In genomic region chr13:114128624-114129522, GRCh38 we compare ENCODE assay signal across 8 cellular contexts. TPM values are rescaled to one million over a fixed set of nuclear protein-coding genes. Genes with fewer than 3 reads are reported as not detected.
DNase-seq lines count a peak whose midpoint lies in the region; ATAC-seq and TF ChIP-seq lines count a peak whose summit lies in the region.

No MANE protein-coding gene starts in this region.

- H3K4me1 Mint-ChIP-seq in WTC11: peaks cover 50% of the 10 kb centered on the region
- peaks cover 71% of the 10 kb centered on the region for H3K4me1 Mint-ChIP-seq in central memory CD8-positive, alpha-beta T cell

- no peak for TF ChIP-seq CTCF in WTC11 (IDR thresholded peaks at IDR 0.05)

- no peaks in the 10 kb centered on the region for H3K9me3 Mint-ChIP-seq in WTC11
- H3K9me3 Mint-ChIP-seq in central memory CD8-positive, alpha-beta T cell: no peaks in the 10 kb centered on the region

- CTCF ChIA-PET in WTC11 (lab: Charles Lee): interaction anchor here (1.8 kb wide), 1 partner anchor 17 kb away, joined by 7 read pairs; no protein-coding TSS in a partner anchor

- POLR2A ChIA-PET in WTC11 (lab: Charles Lee): no interaction called here

- no peaks in the 10 kb centered on the region for H3K36me3 Mint-ChIP-seq in WTC11
- peaks cover 58% of the 10 kb centered on the region for H3K36me3 Mint-ChIP-seq in central memory CD8-positive, alpha-beta T cell (ENCODE audit: insufficient read depth)

- H3K27me3 Mint-ChIP-seq in WTC11 (ENCODE audit: low read depth): peaks cover 10% of the 10 kb centered on the region
- H3K27me3 Mint-ChIP-seq in central memory CD8-positive, alpha-beta T cell: no peaks in the 10 kb centered on the region

- H3K27ac Mint-ChIP-seq in WTC11: peak overlapping the region; percentile 42; the same call in 1 of the 2 replicates
- H3K27ac Mint-ChIP-seq in central memory CD8-positive, alpha-beta T cell (ENCODE audit: low read depth): peak overlapping the region; percentile 99

- peak; percentile 60 for ATAC-seq in GM19463 (IDR thresholded peaks at IDR 0.05; ENCODE audit: unreplicated experiment)
- ATAC-seq in HG03575 (IDR thresholded peaks at IDR 0.05; ENCODE audit: extremely low read depth, insufficient number of reproducible peaks, low FRiP score, unreplicated experiment): peak; percentile 49
- no peak for ATAC-seq in WTC11
- ATAC-seq in central memory CD8-positive, alpha-beta T cell (replicated peaks; ENCODE audit: extremely low read depth, poor library complexity, severe bottlenecking): peak; percentile 51

- DNase-seq in Ammon's horn (ENCODE audit: low spot score) (peak; percentile 77), WTC11 (ENCODE audit: low spot score) (no peak), medulla oblongata (ENCODE audit: extremely low spot score) (peak; percentile 79), DMS 273 treated with DMSO at 0.1 percent for 48 hours (lab: John Stamatoyannopoulos, UW) (no peak)
- DNase-seq in central memory CD8-positive, alpha-beta T cell (ENCODE audit: low spot score in 2 of 2): peak; percentile 51 to 68
- DNase-seq in stimulated activated CD8-positive, alpha-beta memory T cell treated with anti-CD3 and anti-CD28 coated beads, Interleukin-15, amount 100 ng/mL, for 4 hours (ENCODE audit: low read depth in 2 of 2): peak; percentile 88 to 89

- no peak overlapping the region for H3K4me3 Mint-ChIP-seq in WTC11
- H3K4me3 Mint-ChIP-seq in central memory CD8-positive, alpha-beta T cell: peak overlapping the region; percentile 100

TF ChIP-seq in WTC11, 78 proteins besides CTCF, POLR2A, EP300 and RAD21:
- TF ChIP-seq ZNF423 (CRISPR knock-in tag; IDR thresholded peaks at IDR 0.05): peak; percentile 42; the same call in 1 of the 2 replicates
- no peak for TF ChIP-seq ERG (CRISPR knock-in tag; IDR thresholded peaks at IDR 0.05)

RNA-seq across cellular contexts. Expression of gene RASA3, which starts 3.5 kb away (rescaled TPM):
- total RNA-seq in WTC11 (2021): 16.5 to 22.3 TPM (median 16.9 TPM) in 3 replicates

RNA-seq across cellular contexts. Expression of gene CFAP97D2, which starts 50.2 kb away (rescaled TPM):
- total RNA-seq in WTC11 (2021): not detected in 3 replicates

Comparison
In these comparisons a context has a peak if more than half of its experiments do, and no peak if none do; other contexts are left out.
1. DNase-seq: peak in Ammon's horn (single experiment), central memory CD8-positive, alpha-beta T cell (2 of 2), medulla oblongata (single experiment) and stimulated activated CD8-positive, alpha-beta memory T cell treated with anti-CD3 and anti-CD28 coated beads, Interleukin-15, amount 100 ng/mL, for 4 hours (2 of 2); none in WTC11 (single experiment) and DMS 273 treated with DMSO at 0.1 percent for 48 hours (single experiment).